14 cellular contexts compared by ENCODE assay signal in the genomic region with DNA sequence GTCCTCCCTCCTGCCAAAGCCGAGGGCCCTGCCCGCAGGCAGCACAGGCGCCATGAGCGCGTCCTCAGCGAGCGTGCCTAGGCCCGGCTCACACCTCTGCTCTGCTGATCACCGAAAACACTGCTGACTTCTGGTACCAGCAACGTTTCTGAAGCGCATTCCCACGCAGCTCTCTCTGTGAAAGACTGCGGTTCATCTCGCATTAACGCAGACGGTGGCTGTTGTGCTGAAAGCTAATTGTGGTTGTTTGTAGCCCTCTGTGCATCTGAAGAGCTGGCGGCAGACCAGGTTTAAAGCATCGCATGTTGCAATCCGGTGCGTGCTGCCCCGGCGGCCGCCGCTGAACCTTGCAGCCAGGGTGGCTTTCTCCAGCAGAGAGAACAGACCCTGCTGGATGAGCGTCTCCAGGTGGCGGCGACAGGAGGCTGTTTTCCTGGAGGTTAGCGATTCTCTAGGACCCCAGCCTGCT. TPM values are rescaled to one million over a fixed set of nuclear protein-coding genes. Genes with fewer than 3 reads are reported as not detected.
DNase-seq lines count a peak whose midpoint lies in the region; ATAC-seq and TF ChIP-seq lines count a peak whose summit lies in the region.
"Had no signal": no experiment of that assay in that cellular context is flagged by ENCODE, and none has a peak within 500 bp of the region (broad histone marks: within the 10 kb centered on the region; RNA-seq: fewer than 3 reads in every experiment).

No MANE protein-coding gene starts in this region.

- TF ChIP-seq EP300 in tibial nerve (IDR thresholded peaks at IDR 0.05): no peak

- DNase-seq in NT2/D1 (ENCODE audit: low read depth, low spot score): no peak
- DNase-seq in endodermal cell: no peak
- peak; percentile 23 for DNase-seq in mucosa of gallbladder (ENCODE audit: low spot score)
- no peak for DNase-seq in tibial nerve (ENCODE audit: low spot score in 2 of 2)
- no peak for DNase-seq in DMS53 (lab: John Stamatoyannopoulos, UW)
- no peak for DNase-seq in effector memory CD8-positive, alpha-beta T cell
- DNase-seq: activated CD4-positive, alpha-beta memory T cell treated with anti-CD3 and anti-CD28 coated beads, Interleukin-2, amount 10 ng/mL, durations not matched to agents 7 days and 5 days; DMS153; NCI-H1105; NCI-H82; trophoblast cell had no signal

- H3K9ac ChIP-seq in NT2/D1 (ENCODE audit: insufficient read length, low read depth) (peak overlapping the region; percentile 38), endodermal cell (ENCODE audit: extremely low read depth, low read length, poor library complexity, severe bottlenecking) (no peak overlapping the region)

- peaks cover 16% of the 10 kb centered on the region for H3K36me3 ChIP-seq in NT2/D1 (ENCODE audit: insufficient read depth, insufficient read length, low read length)
- H3K36me3 ChIP-seq in endodermal cell (ENCODE audit: control insufficient read depth, insufficient read depth, low read length): peaks cover 16% of the 10 kb centered on the region
- H3K36me3 ChIP-seq in tibial nerve: peaks cover 0 to 35% (median 0%) of the 10 kb centered on the region in 3 donors

- H3K4me3 ChIP-seq in NT2/D1 (ENCODE audit: insufficient read length, low read depth): no peak overlapping the region
- no peak overlapping the region for H3K4me3 ChIP-seq in endodermal cell (ENCODE audit: low read length)
- no peak overlapping the region for H3K4me3 ChIP-seq in tibial nerve
- H3K4me3 ChIP-seq: pancreas had no signal

- H3K36me3 Mint-ChIP-seq in endodermal cell (ENCODE audit: low read depth): peaks cover 36% of the 10 kb centered on the region
- H3K36me3 Mint-ChIP-seq in effector memory CD8-positive, alpha-beta T cell (ENCODE audit: insufficient read depth): peaks cover 17% of the 10 kb centered on the region

- H3K9me3 ChIP-seq in NT2/D1 (ENCODE audit: insufficient read depth, low read length) (no peaks in the 10 kb centered on the region; the same call in 1 of the 2 replicates), endodermal cell (ENCODE audit: control insufficient read depth, low read length) (no peaks in the 10 kb centered on the region), tibial nerve (no peaks in the 10 kb centered on the region)
- H3K9me3 ChIP-seq: pancreas had no signal

- no peak overlapping the region for H3K27ac Mint-ChIP-seq in endodermal cell
- no peak overlapping the region for H3K27ac Mint-ChIP-seq in effector memory CD8-positive, alpha-beta T cell
- H3K27ac Mint-ChIP-seq: activated CD4-positive, alpha-beta memory T cell treated with anti-CD3 and anti-CD28 coated beads, Interleukin-2, amount 10 ng/mL, durations not matched to agents 7 days and 5 days had no signal

- H3K27ac ChIP-seq in endodermal cell (ENCODE audit: low read depth, low read length) (peak overlapping the region; percentile 32), tibial nerve (peak overlapping the region in 3 of 4 donors; percentile 9 to 65 (median 49))
- H3K27ac ChIP-seq: epithelial cell of prostate, pancreas had no signal

- no peak for TF ChIP-seq POLR2A in tibial nerve (IDR thresholded peaks at IDR 0.05)

- H3K4me1 ChIP-seq in NT2/D1 (ENCODE audit: insufficient read depth, insufficient read length) (peaks cover 10% of the 10 kb centered on the region), endodermal cell (ENCODE audit: control insufficient read depth, insufficient read depth, low read length) (no peaks in the 10 kb centered on the region), tibial nerve (peaks cover 0 to 51% (median 16%) of the 10 kb centered on the region in 4 donors)
- H3K4me1 ChIP-seq: pancreas had no signal

- peaks cover 4% of the 10 kb centered on the region for H3K4me1 Mint-ChIP-seq in endodermal cell
- H3K4me1 Mint-ChIP-seq in effector memory CD8-positive, alpha-beta T cell (ENCODE audit: low read depth in 2 of 2): peaks cover 18 to 23% of the 10 kb centered on the region in 2 donors

- no peaks in the 10 kb centered on the region for H3K27me3 Mint-ChIP-seq in endodermal cell (ENCODE audit: insufficient read depth)
- H3K27me3 Mint-ChIP-seq in effector memory CD8-positive, alpha-beta T cell: no peaks in the 10 kb centered on the region
- H3K27me3 Mint-ChIP-seq: activated CD4-positive, alpha-beta memory T cell treated with anti-CD3 and anti-CD28 coated beads, Interleukin-2, amount 10 ng/mL, durations not matched to agents 7 days and 5 days had no signal

- H3K27me3 ChIP-seq in NT2/D1 (ENCODE audit: insufficient read depth, insufficient read length) (no peaks in the 10 kb centered on the region), endodermal cell (ENCODE audit: control insufficient read depth, insufficient read depth, low read length, poor library complexity, severe bottlenecking) (no peaks in the 10 kb centered on the region), tibial nerve (no peaks in the 10 kb centered on the region)
- H3K27me3 ChIP-seq: pancreas had no signal

- H3K4me3 Mint-ChIP-seq in endodermal cell: no peak overlapping the region
- no peak overlapping the region for H3K4me3 Mint-ChIP-seq in effector memory CD8-positive, alpha-beta T cell
- H3K4me3 Mint-ChIP-seq: activated CD4-positive, alpha-beta memory T cell treated with anti-CD3 and anti-CD28 coated beads, Interleukin-2, amount 10 ng/mL, durations not matched to agents 7 days and 5 days had no signal

- TF ChIP-seq CTCF in endodermal cell (conservative IDR thresholded peaks at IDR 0.05): no peak
- no peak for TF ChIP-seq CTCF in tibial nerve (IDR thresholded peaks at IDR 0.05)

- peaks cover 2% of the 10 kb centered on the region for H3K9me3 Mint-ChIP-seq in endodermal cell
- no peaks in the 10 kb centered on the region for H3K9me3 Mint-ChIP-seq in effector memory CD8-positive, alpha-beta T cell
- H3K9me3 Mint-ChIP-seq: activated CD4-positive, alpha-beta memory T cell treated with anti-CD3 and anti-CD28 coated beads, Interleukin-2, amount 10 ng/mL, durations not matched to agents 7 days and 5 days had no signal

- no peak for ATAC-seq in HG02763 (IDR thresholded peaks at IDR 0.05; ENCODE audit: unreplicated experiment)
- ATAC-seq in effector memory CD8-positive, alpha-beta T cell (replicated peaks): no peak

- 92 to 95% methylated on average over 24 to 28 of the region's 28 CpGs for WGBS in endodermal cell (ENCODE audit: insufficient coverage in 1 of 2, insufficient read length in 1 of 2), 2 experiments
- WGBS in tibial nerve, 2 donors: 87 to 92% methylated on average over 26 to 27 of the region's 28 CpGs

RNA-seq across cellular contexts. Expression of a gene that starts 49.9 kb away (rescaled TPM):
- total RNA-seq in endodermal cell: 10 to 100 TPM; 28.4 to 32.5 TPM
- polyA plus RNA-seq in endodermal cell (2013, experiment 1 of 2): 23.4 TPM
- polyA plus RNA-seq in endodermal cell (2013, experiment 2 of 2): 20.2 TPM
- total RNA-seq in mucosa of gallbladder: 31.5 TPM
- 10 to 100 TPM; 30.6 to 46.3 (median 40.2) TPM for total RNA-seq in tibial nerve
